ENCODE assay signal across 1 cellular context in genomic region chr17:44911133-44912001, GRCh38.
TF ChIP-seq lines count a peak whose summit lies in the region.

No MANE protein-coding gene starts in this region.

TF ChIP-seq in HepG2, 621 proteins besides CTCF, POLR2A, EP300 and RAD21 (continued from another document and continues in another):
- TF ChIP-seq PATZ1 (CRISPR knock-in tag; IDR thresholded peaks at IDR 0.05) (peak; percentile 34; the same call in 1 of the 2 replicates), ZBTB4 (CRISPR knock-in tag; IDR thresholded peaks at IDR 0.05; ENCODE audit: borderline replicate concordance) (no peak), ZNF335 (CRISPR knock-in tag; IDR thresholded peaks at IDR 0.05) (peak; percentile 89), SAP130 (CRISPR knock-in tag; IDR thresholded peaks at IDR 0.05; ENCODE audit: low read depth) (peak; percentile 52), KLF11 (CRISPR knock-in tag; IDR thresholded peaks at IDR 0.05) (no peak), SNAPC5 (CRISPR knock-in tag; IDR thresholded peaks at IDR 0.05; ENCODE audit: borderline replicate concordance) (no peak), RNF2 (conservative IDR thresholded peaks at IDR 0.05; ENCODE audit: low read depth) (no peak), ZNF460 (CRISPR knock-in tag; IDR thresholded peaks at IDR 0.05; ENCODE audit: borderline replicate concordance) (no peak), ZFP90 (CRISPR knock-in tag; IDR thresholded peaks at IDR 0.05; ENCODE audit: borderline replicate concordance) (no peak), ZMYM4 (CRISPR knock-in tag; IDR thresholded peaks at IDR 0.05) (no peak), ZBED4 (CRISPR knock-in tag; IDR thresholded peaks at IDR 0.05; ENCODE audit: borderline replicate concordance) (peak; percentile 89; the same call in 1 of the 2 replicates), FOXP4 (CRISPR knock-in tag; IDR thresholded peaks at IDR 0.05) (no peak), CCAR2 (optimal IDR thresholded peaks at IDR 0.05; ENCODE audit: low read depth, low read length) (no peak), HNRNPK (IDR thresholded peaks at IDR 0.05; ENCODE audit: low read depth, low read length, poor library complexity, severe bottlenecking) (no peak), SP2 (CRISPR knock-in tag; IDR thresholded peaks at IDR 0.05) (no peak), ETS1 (CRISPR knock-in tag; IDR thresholded peaks at IDR 0.05) (no peak), RARA (CRISPR knock-in tag; IDR thresholded peaks at IDR 0.05) (no peak), NFYC (CRISPR knock-in tag; IDR thresholded peaks at IDR 0.05) (no peak), ZNF747 (CRISPR knock-in tag; IDR thresholded peaks at IDR 0.05; ENCODE audit: borderline replicate concordance) (no peak), MED8 (CRISPR knock-in tag; IDR thresholded peaks at IDR 0.05; ENCODE audit: insufficient replicate concordance) (no peak), USF2 (IDR thresholded peaks at IDR 0.05; ENCODE audit: low read depth, low read length) (no peak), USF2 (CRISPR knock-in tag; IDR thresholded peaks at IDR 0.05; ENCODE audit: borderline replicate concordance) (no peak), LCORL (IDR thresholded peaks at IDR 0.05) (no peak), LCORL (CRISPR knock-in tag; IDR thresholded peaks at IDR 0.05) (peak; percentile 53), ATF6 (CRISPR knock-in tag; conservative IDR thresholded peaks at IDR 0.05) (no peak), SPEN (CRISPR knock-in tag; IDR thresholded peaks at IDR 0.05; ENCODE audit: low read depth) (no peak), DBP (CRISPR knock-in tag; IDR thresholded peaks at IDR 0.05; ENCODE audit: not compliant biosample characterization) (no peak), MAFF (IDR thresholded peaks at IDR 0.05; ENCODE audit: low read depth, low read length) (no peak), ISX (CRISPR knock-in tag; conservative IDR thresholded peaks at IDR 0.05) (no peak), REXO4 (CRISPR knock-in tag; IDR thresholded peaks at IDR 0.05; ENCODE audit: borderline replicate concordance) (no peak), ZNF512 (CRISPR knock-in tag; IDR thresholded peaks at IDR 0.05) (no peak), CREM (IDR thresholded peaks at IDR 0.05) (no peak), CREM (CRISPR knock-in tag; IDR thresholded peaks at IDR 0.05) (no peak), RBFOX2 (IDR thresholded peaks at IDR 0.05; ENCODE audit: low read depth, low read length) (no peak), ZSCAN9 (CRISPR knock-in tag; IDR thresholded peaks at IDR 0.05; ENCODE audit: borderline replicate concordance) (no peak; the same call in 1 of the 2 replicates), SATB2 (CRISPR knock-in tag; IDR thresholded peaks at IDR 0.05) (no peak), POLR2G (IDR thresholded peaks at IDR 0.05; ENCODE audit: low read depth, low read length) (no peak)
